In the genomic region with DNA sequence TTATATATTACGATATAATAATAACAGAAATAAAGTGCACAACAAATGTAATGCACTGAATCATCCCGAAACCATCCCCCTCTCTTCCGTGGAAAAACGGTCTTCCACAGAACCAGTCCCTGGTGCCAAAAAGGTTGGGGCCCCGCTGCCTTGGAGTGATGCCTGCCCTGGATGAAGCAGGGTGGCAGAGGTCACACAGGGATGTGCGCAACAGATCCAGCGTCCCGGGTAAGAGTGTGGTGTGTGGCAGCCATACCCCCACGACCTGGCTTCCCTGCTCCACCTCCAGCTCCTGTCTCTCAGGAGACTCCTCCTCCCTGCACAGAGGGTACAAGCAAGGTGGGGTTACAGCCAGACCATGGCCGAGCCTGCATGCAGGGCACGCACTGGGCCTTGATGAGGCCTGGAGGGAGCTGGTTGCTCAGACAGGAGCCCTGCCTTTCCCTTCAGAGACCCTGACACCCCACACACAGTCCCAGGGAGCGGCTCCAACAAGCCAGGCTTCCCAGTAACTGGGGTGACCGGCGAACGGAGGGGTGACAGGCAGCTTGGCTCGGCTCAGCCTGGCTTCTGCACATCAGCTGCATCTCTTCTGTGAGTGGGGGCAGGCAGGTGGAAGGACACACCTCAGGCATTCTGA, we compare ENCODE assay signal across 23 cellular contexts. TPM values are rescaled to one million over a fixed set of nuclear protein-coding genes. Genes with fewer than 3 reads are reported as not detected.
"Had no signal": no experiment of that assay in that cellular context is flagged by ENCODE, and none has a peak within 500 bp of the region (broad histone marks: within the 10 kb centered on the region; RNA-seq: fewer than 3 reads in every experiment).

No MANE protein-coding gene starts in this region.

- DNase-seq: activated CD4-positive, alpha-beta T cell treated with anti-CD3 and anti-CD28 coated beads, Interleukin-2, amount 10 ng/mL, durations not matched to agents 24 days and 14 days; activated CD4-positive, alpha-beta T cell treated with anti-CD3 and anti-CD28 coated beads, Interleukin-2, amount 50 U/mL, for 48 hours; activated CD4-positive, CD25-positive, alpha-beta regulatory T cell treated with anti-CD3 and anti-CD28 coated beads, Interleukin-2, amount 50 U/mL, for 72 hours; activated CD8-positive, alpha-beta memory T cell treated with anti-CD3 and anti-CD28 coated beads, Interleukin-2, amount 10 ng/mL, durations not matched to agents 7 days and 5 days; activated gamma-delta T cell treated with Interleukin-2 at 50 U/mL for 16 hours; activated naive CD4-positive, alpha-beta T cell treated with anti-CD3 and anti-CD28 coated beads, Interleukin-2, amount 10 ng/mL, durations not matched to agents 7 days and 5 days; activated naive CD8-positive, alpha-beta T cell treated with anti-CD3 and anti-CD28 coated beads for 36 hours; activated T-cell treated with anti-CD3 and anti-CD28 coated beads, Interleukin-2, amount 50 U/mL, for 4 hours; brain microvascular endothelial cell; MG63; MV-4-11; NCI-H1092 treated with DMSO at 0.1 percent for 48 hours; NCI-H1417 treated with DMSO at 0.1 percent for 48 hours; NCI-H1694; NCI-H2029; NCI-H69; NK-92 treated with Interleukin-12 subunit alpha and Interleukin-12 subunit beta, amount 100 ng/mL, for 24 hours; OCI-M1; Peyer's patch; SHP77 treated with DMSO at 0.1 percent for 48 hours had no signal

- H3K4me3 Mint-ChIP-seq: activated CD4-positive, alpha-beta T cell treated with anti-CD3 and anti-CD28 coated beads, Interleukin-2, amount 10 ng/mL, durations not matched to agents 24 days and 14 days; activated CD8-positive, alpha-beta memory T cell treated with anti-CD3 and anti-CD28 coated beads, Interleukin-2, amount 10 ng/mL, durations not matched to agents 7 days and 5 days; activated naive CD4-positive, alpha-beta T cell treated with anti-CD3 and anti-CD28 coated beads, Interleukin-2, amount 10 ng/mL, durations not matched to agents 7 days and 5 days; activated naive CD8-positive, alpha-beta T cell treated with anti-CD3 and anti-CD28 coated beads for 36 hours; activated T-cell treated with anti-CD3 and anti-CD28 coated beads, Interleukin-2, amount 50 U/mL, for 4 hours; T-helper 1 cell treated with Interleukin-12 subunit alpha and Interleukin-12 subunit beta and Interleukin-4 antibody, amounts not matched to agents 30 μg/mL and 1 μg/mL, for 36 hours; WTC11 had no signal

- H3K4me1 Mint-ChIP-seq: activated CD4-positive, alpha-beta T cell treated with anti-CD3 and anti-CD28 coated beads, Interleukin-2, amount 10 ng/mL, durations not matched to agents 24 days and 14 days; activated CD8-positive, alpha-beta memory T cell treated with anti-CD3 and anti-CD28 coated beads, Interleukin-2, amount 10 ng/mL, durations not matched to agents 7 days and 5 days; activated naive CD4-positive, alpha-beta T cell treated with anti-CD3 and anti-CD28 coated beads, Interleukin-2, amount 10 ng/mL, durations not matched to agents 7 days and 5 days; activated naive CD8-positive, alpha-beta T cell treated with anti-CD3 and anti-CD28 coated beads for 36 hours; WTC11 had no signal

- H3K9me3 ChIP-seq: MG63, Peyer's patch had no signal

- H3K4me3 ChIP-seq: cardiac muscle cell, MG63, Peyer's patch had no signal

- H3K27ac ChIP-seq: brain microvascular endothelial cell, cardiac muscle cell, Peyer's patch had no signal

- H3K36me3 Mint-ChIP-seq: activated CD8-positive, alpha-beta memory T cell treated with anti-CD3 and anti-CD28 coated beads, Interleukin-2, amount 10 ng/mL, durations not matched to agents 7 days and 5 days; activated naive CD4-positive, alpha-beta T cell treated with anti-CD3 and anti-CD28 coated beads, Interleukin-2, amount 10 ng/mL, durations not matched to agents 7 days and 5 days; activated naive CD8-positive, alpha-beta T cell treated with anti-CD3 and anti-CD28 coated beads for 36 hours; WTC11 had no signal

- H3K27me3 Mint-ChIP-seq: activated CD4-positive, alpha-beta T cell treated with anti-CD3 and anti-CD28 coated beads, Interleukin-2, amount 10 ng/mL, durations not matched to agents 24 days and 14 days; activated naive CD8-positive, alpha-beta T cell treated with anti-CD3 and anti-CD28 coated beads for 36 hours had no signal

- H3K4me1 ChIP-seq: Peyer's patch had no signal

- H3K27ac Mint-ChIP-seq: activated CD4-positive, alpha-beta T cell treated with anti-CD3 and anti-CD28 coated beads, Interleukin-2, amount 10 ng/mL, durations not matched to agents 24 days and 14 days; activated CD8-positive, alpha-beta memory T cell treated with anti-CD3 and anti-CD28 coated beads, Interleukin-2, amount 10 ng/mL, durations not matched to agents 7 days and 5 days; activated naive CD4-positive, alpha-beta T cell treated with anti-CD3 and anti-CD28 coated beads, Interleukin-2, amount 10 ng/mL, durations not matched to agents 7 days and 5 days; activated naive CD8-positive, alpha-beta T cell treated with anti-CD3 and anti-CD28 coated beads for 36 hours; T-helper 1 cell treated with Interleukin-12 subunit alpha and Interleukin-12 subunit beta and Interleukin-4 antibody, amounts not matched to agents 30 μg/mL and 1 μg/mL, for 36 hours; WTC11 had no signal

- ATAC-seq: activated CD8-positive, alpha-beta memory T cell treated with anti-CD3 and anti-CD28 coated beads, Interleukin-2, amount 10 ng/mL, durations not matched to agents 7 days and 5 days; activated T-cell treated with anti-CD3 and anti-CD28 coated beads, Interleukin-2, amount 50 U/mL, for 4 hours; WTC11 had no signal

- H3K36me3 ChIP-seq: brain microvascular endothelial cell, cardiac muscle cell, MG63, Peyer's patch had no signal

- H3K27me3 ChIP-seq: cardiac muscle cell, MG63, Peyer's patch had no signal

- H3K9me3 Mint-ChIP-seq: activated CD4-positive, alpha-beta T cell treated with anti-CD3 and anti-CD28 coated beads, Interleukin-2, amount 10 ng/mL, durations not matched to agents 24 days and 14 days; activated naive CD4-positive, alpha-beta T cell treated with anti-CD3 and anti-CD28 coated beads, Interleukin-2, amount 10 ng/mL, durations not matched to agents 7 days and 5 days; activated naive CD8-positive, alpha-beta T cell treated with anti-CD3 and anti-CD28 coated beads for 36 hours; activated T-cell treated with anti-CD3 and anti-CD28 coated beads, Interleukin-2, amount 50 U/mL, for 4 hours; T-helper 1 cell treated with Interleukin-12 subunit alpha and Interleukin-12 subunit beta and Interleukin-4 antibody, amounts not matched to agents 30 μg/mL and 1 μg/mL, for 36 hours; WTC11 had no signal

RNA-seq across cellular contexts. Expression of a gene that starts 41.1 kb away (rescaled TPM):
- total RNA-seq: activated CD4-positive, alpha-beta T cell treated with anti-CD3 and anti-CD28 coated beads, Interleukin-2, amount 10 ng/mL, durations not matched to agents 24 days and 14 days; cardiac muscle cell had no signal
